Comparison of ENCODE assay signal across 8 cellular contexts in the genomic region with DNA sequence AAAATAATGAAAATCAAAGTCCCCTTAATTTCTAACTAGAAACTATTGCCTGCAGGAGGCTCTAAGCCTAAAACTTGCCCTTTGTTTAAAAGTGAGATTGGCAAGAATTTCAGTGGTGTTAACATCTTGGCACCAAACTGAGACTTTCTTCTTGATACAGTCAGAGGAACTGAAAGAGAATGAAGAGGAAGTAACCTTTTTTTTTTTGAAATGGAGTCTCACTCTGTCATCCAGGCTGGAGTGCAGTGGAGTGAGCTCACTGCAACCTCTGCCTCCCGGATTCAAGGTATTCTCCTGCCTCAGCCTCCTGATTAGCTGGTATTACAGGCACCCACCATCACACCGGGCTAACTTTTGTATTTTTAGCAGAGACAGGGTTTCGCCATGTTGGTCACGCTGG. TPM values are rescaled to one million over a fixed set of nuclear protein-coding genes. Genes with fewer than 3 reads are reported as not detected.
A peak's percentile ranks its signal among the peaks of the same experiment; 100 is the strongest.
DNase-seq lines count a peak whose midpoint lies in the region; ATAC-seq and TF ChIP-seq lines count a peak whose summit lies in the region.

No MANE protein-coding gene starts in this region.

- no peak overlapping the region for H3K4me3 Mint-ChIP-seq in dendritic cell treated with granulocyte-macrophage colony-stimulating factor and Interleukin-4, amounts not matched to agents 40 ng/mL and 50 ng/mL, for 4 days

- H3K9me3 Mint-ChIP-seq in dendritic cell treated with granulocyte-macrophage colony-stimulating factor and Interleukin-4, amounts not matched to agents 40 ng/mL and 50 ng/mL, for 4 days: no peaks in the 10 kb centered on the region

- intact Hi-C loops in dendritic cell treated with granulocyte-macrophage colony-stimulating factor and Interleukin-4, amounts not matched to agents 40 ng/mL and 50 ng/mL, for 4 days (cut with micrococcal nuclease): loop anchor here (10.0 kb wide), 2 partner anchors 794 to 1154 kb away; a partner anchor contains a TSS

- no peak for TF ChIP-seq CTCF in omental fat pad (IDR thresholded peaks at IDR 0.05)

- no peaks in the 10 kb centered on the region for H3K27me3 Mint-ChIP-seq in dendritic cell treated with granulocyte-macrophage colony-stimulating factor and Interleukin-4, amounts not matched to agents 40 ng/mL and 50 ng/mL, for 4 days

- in situ Hi-C loops in ACHN (cut with HindIII; ENCODE audit: low pct_ligation_motif_present, low pct_unique_long_range_greater_than_20kb, low sequenced_read_pairs): loop anchor here (25.0 kb wide), 1 partner anchor 834 kb away; a partner anchor contains a TSS

- DNase-seq in ACHN: peak; percentile 12
- no peak for DNase-seq in iPS-NIHi11 (ENCODE audit: low spot score)
- DNase-seq in omental fat pad (ENCODE audit: low spot score): no peak
- DNase-seq in NCI-H2227 (lab: John Stamatoyannopoulos, UW; ENCODE audit: unreplicated experiment): no peak
- no peak for DNase-seq in stimulated activated CD4-positive, alpha-beta T cell treated with anti-CD3 and anti-CD28 coated beads, Interleukin-4, amount 100 ng/mL, for 4 hours

- peaks cover 35% of the 10 kb centered on the region for H3K4me1 Mint-ChIP-seq in dendritic cell treated with granulocyte-macrophage colony-stimulating factor and Interleukin-4, amounts not matched to agents 40 ng/mL and 50 ng/mL, for 4 days (ENCODE audit: low read depth)

- H3K27ac Mint-ChIP-seq in dendritic cell treated with granulocyte-macrophage colony-stimulating factor and Interleukin-4, amounts not matched to agents 40 ng/mL and 50 ng/mL, for 4 days: peak overlapping the region; percentile 88

- ATAC-seq in GM21360 (IDR thresholded peaks at IDR 0.05; ENCODE audit: unreplicated experiment) (peak; percentile 53), HG03520 (IDR thresholded peaks at IDR 0.05; ENCODE audit: unreplicated experiment) (peak; percentile 50), omental fat pad (ENCODE audit: low FRiP score) (no peak)

- peaks cover 10% of the 10 kb centered on the region for H3K36me3 Mint-ChIP-seq in dendritic cell treated with granulocyte-macrophage colony-stimulating factor and Interleukin-4, amounts not matched to agents 40 ng/mL and 50 ng/mL, for 4 days (ENCODE audit: low read depth)

RNA-seq across cellular contexts. Expression of a gene that starts 3.6 kb away (rescaled TPM):
- total RNA-seq in omental fat pad: 10 to 100 TPM; 20.2 to 33.4 (median 22.4) TPM

RNA-seq across cellular contexts. Expression of a gene that starts 5.4 kb away (rescaled TPM):
- 10 to 100 TPM in 1 of 4 donors, 1 to 10 TPM in 3; 6.1 to 17.5 (median 7.5) TPM for total RNA-seq in omental fat pad
